8 cellular contexts compared by ENCODE assay signal in the genomic region with DNA sequence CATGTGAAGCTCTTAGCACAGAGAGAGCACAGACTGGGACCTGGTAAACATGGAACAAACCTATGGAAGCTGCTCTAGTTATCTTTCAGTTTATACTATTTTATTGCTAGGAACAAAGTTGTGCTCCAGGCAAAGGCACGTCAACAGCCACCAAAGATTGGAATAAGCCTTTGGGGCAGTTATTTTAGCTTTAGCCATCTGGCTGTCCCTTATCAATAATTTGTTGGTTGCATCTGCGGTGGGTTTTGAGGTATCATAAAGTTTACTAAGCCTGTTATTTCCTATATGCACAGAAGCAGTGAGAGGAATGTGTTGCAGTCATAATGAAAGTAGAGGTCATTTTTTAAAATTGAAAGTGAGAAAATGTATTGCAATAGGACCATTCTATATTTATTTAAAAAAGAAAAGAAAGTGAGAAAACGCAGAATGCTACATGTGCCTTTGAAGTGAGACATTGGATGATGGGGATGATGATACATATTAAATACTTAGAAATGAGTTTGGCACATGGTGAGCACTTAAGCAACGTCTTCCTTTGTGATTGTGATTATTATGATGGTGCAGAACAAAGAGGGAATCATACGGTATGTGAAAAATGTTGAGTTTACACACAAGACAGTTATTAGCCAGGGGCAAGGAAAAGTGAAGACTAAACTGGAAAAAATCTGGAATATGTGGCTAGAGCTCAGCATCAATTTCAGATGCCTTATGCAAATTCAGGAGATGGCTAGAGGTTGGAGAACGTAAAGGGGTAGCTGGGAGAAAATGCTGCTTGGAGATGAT. TPM values are rescaled to one million over a fixed set of nuclear protein-coding genes. Genes with fewer than 3 reads are reported as not detected.
DNase-seq lines count a peak whose midpoint lies in the region; ATAC-seq, FAIRE-seq and TF ChIP-seq lines count a peak whose summit lies in the region.

No MANE protein-coding gene starts in this region.

- ATAC-seq in GM19043 (IDR thresholded peaks at IDR 0.05; ENCODE audit: low read depth, unreplicated experiment) (peak; percentile 84), HG03103 (IDR thresholded peaks at IDR 0.05; ENCODE audit: low read depth, unreplicated experiment) (peak; percentile 79), upper lobe of right lung (no peak), upper lobe of left lung (ENCODE audit: low FRiP score in 2 of 2) (no peak)

- H3K36me3 ChIP-seq in upper lobe of right lung (no peaks in the 10 kb centered on the region), upper lobe of left lung (no peaks in the 10 kb centered on the region)

- no peak overlapping the region for H3K27ac ChIP-seq in upper lobe of right lung
- H3K27ac ChIP-seq in upper lobe of left lung, result no peak overlapping the region

- H3K4me1 ChIP-seq in upper lobe of right lung (no peaks in the 10 kb centered on the region), upper lobe of left lung (no peaks in the 10 kb centered on the region)

- no peaks in the 10 kb centered on the region for H3K9me3 ChIP-seq in upper lobe of right lung
- H3K9me3 ChIP-seq in upper lobe of left lung, result no peaks in the 10 kb centered on the region

- 65 to 69% methylated on average over 6 of the region's 6 CpGs for WGBS in upper lobe of left lung, 2 donors

- H3K4me3 ChIP-seq in upper lobe of right lung (no peak overlapping the region), upper lobe of left lung (no peak overlapping the region)

- intact Hi-C loops in upper lobe of right lung (cut with DNase I), result no loop called here

- no peak for TF ChIP-seq POLR2A in H54 (IDR thresholded peaks at IDR 0.05; ENCODE audit: low read depth, low read length)
- TF ChIP-seq POLR2A in upper lobe of left lung (IDR thresholded peaks at IDR 0.05), result no peak

- DNase-seq in AG08395 (ENCODE audit: low spot score) (peak; percentile 72), amniotic stem cell (lab: John Stamatoyannopoulos, UW) (peak; percentile 54), H54 (ENCODE audit: insufficient read length, low spot score) (no peak), upper lobe of right lung (no peak), upper lobe of left lung (no peak), dermis blood vessel endothelial cell (no peak)

- no peak for TF ChIP-seq EP300 in upper lobe of left lung (IDR thresholded peaks at IDR 0.05)

- no peaks in the 10 kb centered on the region for H3K27me3 ChIP-seq in upper lobe of right lung
- H3K27me3 ChIP-seq in upper lobe of left lung, result no peaks in the 10 kb centered on the region

- no peak for FAIRE-seq in H54 (lab: Jason Lieb, UNC)

- TF ChIP-seq CTCF in upper lobe of right lung (IDR thresholded peaks at IDR 0.05) (no peak), upper lobe of left lung (IDR thresholded peaks at IDR 0.05) (no peak)

RNA-seq across cellular contexts. Expression of a gene that starts 58.3 kb away (rescaled TPM):
- 24.5 TPM for total RNA-seq in upper lobe of right lung
- 10 to 100 TPM; 18.9 to 40.5 (median 27.6) TPM for total RNA-seq in upper lobe of left lung
- 6.0 and 30.3 TPM in 2 replicates for total RNA-seq in dermis blood vessel endothelial cell

Comparison
In these comparisons a context has a peak if more than half of its experiments do, and no peak if none do; other contexts are left out.
1. DNase-seq: peak in AG08395 (single experiment) and amniotic stem cell (single experiment); none in H54 (single experiment), upper lobe of right lung (single experiment), upper lobe of left lung (0 of 2) and dermis blood vessel endothelial cell (single experiment).
2. ATAC-seq: peak in GM19043 (single experiment) and HG03103 (single experiment); none in upper lobe of right lung (single experiment) and upper lobe of left lung (0 of 2).